11 cellular contexts compared by ENCODE assay signal in the genomic region with DNA sequence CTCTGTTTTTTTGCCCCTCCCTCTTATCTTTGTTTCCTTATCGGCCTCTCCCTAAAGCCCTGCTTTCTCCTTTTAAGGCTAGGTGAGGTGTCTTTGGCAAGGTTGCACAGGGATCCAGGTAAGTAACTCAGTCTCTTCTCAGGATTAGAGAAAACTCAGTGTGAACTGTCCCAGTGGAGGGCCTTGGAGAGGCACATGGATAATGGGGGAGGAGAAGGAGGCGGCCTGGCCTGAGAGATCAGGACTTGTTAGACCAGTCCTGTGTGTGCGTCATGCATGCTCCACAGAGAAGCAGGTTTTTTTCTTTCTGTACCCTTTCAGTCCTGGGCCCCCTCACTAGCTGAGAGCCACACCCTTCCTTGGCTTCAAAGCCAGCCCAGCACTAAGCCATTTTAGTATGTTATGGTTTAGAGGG. TPM values are rescaled to one million over a fixed set of nuclear protein-coding genes. Genes with fewer than 3 reads are reported as not detected.
DNase-seq lines count a peak whose midpoint lies in the region; ATAC-seq and TF ChIP-seq lines count a peak whose summit lies in the region.
"Had no signal": no experiment of that assay in that cellular context is flagged by ENCODE, and none has a peak within 500 bp of the region (broad histone marks: within the 10 kb centered on the region; RNA-seq: fewer than 3 reads in every experiment).

No MANE protein-coding gene starts in this region.

- no peaks in the 10 kb centered on the region for H3K27me3 Mint-ChIP-seq in nephron (ENCODE audit: low read depth)

- H3K4me3 ChIP-seq in Peyer's patch (no peak overlapping the region), fibroblast of pulmonary artery (replicated peaks; ENCODE audit: low read depth, low read length) (no peak overlapping the region)

- TF ChIP-seq CTCF in 22Rv1 (IDR thresholded peaks at IDR 0.05): no peak
- TF ChIP-seq CTCF in Peyer's patch (IDR thresholded peaks at IDR 0.05): peak in 1 of 6 experiments; percentile 16
- no peak for TF ChIP-seq CTCF in fibroblast of pulmonary artery (IDR thresholded peaks at IDR 0.05; ENCODE audit: low read length, missing control alignments)
- no peak for TF ChIP-seq CTCF in nephron (IDR thresholded peaks at IDR 0.05; ENCODE audit: unreplicated experiment in 3 of 3)

- DNase-seq in Peyer's patch: peak in 2 of 3 donors; percentile 68 to 78
- peak; percentile 51 for DNase-seq in fibroblast of pulmonary artery (ENCODE audit: low read depth)
- no peak for DNase-seq in activated effector memory CD4-positive, alpha-beta T cell treated with anti-CD3 and anti-CD28 coated beads, Interleukin-2, amount 50 U/mL, for 16 hours
- no peak for DNase-seq in foreskin melanocyte
- DNase-seq: SHP77 had no signal

- peak overlapping the region; percentile 98 to 99 (median 98) for H3K27ac Mint-ChIP-seq in nephron

- H3K9me3 ChIP-seq in Peyer's patch: no peaks in the 10 kb centered on the region

- peaks cover 15% of the 10 kb centered on the region for H3K36me3 Mint-ChIP-seq in nephron (ENCODE audit: low read depth)

- no peaks in the 10 kb centered on the region for H3K9me3 Mint-ChIP-seq in nephron

- H3K4me1 Mint-ChIP-seq in nephron: peaks cover 69% of the 10 kb centered on the region

- ATAC-seq in GM18858 (IDR thresholded peaks at IDR 0.05; ENCODE audit: unreplicated experiment): no peak
- ATAC-seq in activated CD4-positive, CD25-positive, alpha-beta regulatory T cell treated with anti-CD3 and anti-CD28 coated beads, Interleukin-2, amount 50 U/mL, for 24 hours: no peak

- peaks cover 0 to 98% (median 19%) of the 10 kb centered on the region in 4 donors for H3K4me1 ChIP-seq in Peyer's patch

- H3K27ac ChIP-seq in 22Rv1 (peak overlapping the region; percentile 94), Peyer's patch (peak overlapping the region in 3 of 4 donors; percentile 80 to 91 (median 88))

- TF ChIP-seq POLR2A in Peyer's patch (IDR thresholded peaks at IDR 0.05): peak in 1 of 2 donors; percentile 33

- H3K36me3 ChIP-seq in Peyer's patch: no peaks in the 10 kb centered on the region

- H3K4me3 Mint-ChIP-seq in nephron: peak overlapping the region; percentile 31 to 49 (median 36)

- H3K27me3 ChIP-seq in Peyer's patch: no peaks in the 10 kb centered on the region

RNA-seq across cellular contexts. Expression of a gene that starts 19.9 kb away (rescaled TPM):
- 100 to 1,000 TPM; 205 to 366 (median 346) TPM for total RNA-seq in Peyer's patch

RNA-seq across cellular contexts. Expression of a gene that starts 29.9 kb away (rescaled TPM):
- total RNA-seq in Peyer's patch: not detected
- total RNA-seq: epithelial cell of proximal tubule, M059J had no signal

RNA-seq across cellular contexts. Expression of a gene that starts 40.2 kb away (rescaled TPM):
- 10 to 100 TPM; 42.0 to 50.5 (median 46.5) TPM for total RNA-seq in Peyer's patch

Comparison
In these comparisons a context has a peak if more than half of its experiments do, and no peak if none do; other contexts are left out.
1. DNase-seq: peak in Peyer's patch (2 of 3) and fibroblast of pulmonary artery (single experiment); none in activated effector memory CD4-positive, alpha-beta T cell treated with anti-CD3 and anti-CD28 coated beads, Interleukin-2, amount 50 U/mL, for 16 hours (single experiment) and foreskin melanocyte (single experiment).